ENCODE assay signal across 34 cellular contexts in genomic region chr3:170806141-170806540, GRCh38.
"Had no signal": no experiment of that assay in that cellular context is flagged by ENCODE, and none has a peak within 500 bp of the region (broad histone marks: within the 10 kb centered on the region; RNA-seq: fewer than 3 reads in every experiment).

No MANE protein-coding gene starts in this region.

- H3K9me3 ChIP-seq: adrenal gland, body of pancreas, esophagus muscularis mucosa had no signal

- H3K4me1 ChIP-seq: adrenal gland, body of pancreas had no signal

- H3K4me3 ChIP-seq: adrenal gland, body of pancreas, esophagus muscularis mucosa had no signal

- FAIRE-seq: colon, frontal cortex had no signal

- DNase-seq: activated B cell treated with CpG ODN at 0.5 μM for 24 hours; activated CD4-positive, alpha-beta memory T cell treated with anti-CD3 and anti-CD28 coated beads for 36 hours; activated CD4-positive, alpha-beta T cell treated with anti-CD3 and anti-CD28 coated beads for 48 hours; activated CD8-positive, alpha-beta memory T cell treated with anti-CD3 and anti-CD28 coated beads, Interleukin-2, amount 10 ng/mL, durations not matched to agents 7 days and 5 days; activated CD8-positive, alpha-beta memory T cell treated with anti-CD3 and anti-CD28 coated beads, Interleukin-2, amount 50 U/mL, for 4 hours; activated CD8-positive, alpha-beta T cell treated with anti-CD3 and anti-CD28 coated beads, Interleukin-2, amount 10 ng/mL, durations not matched to agents 7 days and 5 days; activated effector memory CD4-positive, alpha-beta T cell treated with anti-CD3 and anti-CD28 coated beads, Interleukin-2, amount 50 U/mL, for 16 hours; activated naive CD4-positive, alpha-beta T cell treated with anti-CD3 and anti-CD28 coated beads for 36 hours; activated naive CD8-positive, alpha-beta T cell treated with anti-CD3 and anti-CD28 coated beads for 36 hours; activated naive CD8-positive, alpha-beta T cell treated with anti-CD3 and anti-CD28 coated beads, Interleukin-2, amount 50 U/mL, for 24 hours; activated T-cell treated with anti-CD3 and anti-CD28 coated beads, Interleukin-2, amount 50 U/mL, for 1 hour; activated T-cell treated with anti-CD3 and anti-CD28 coated beads, Interleukin-2, amount 50 U/mL, for 48 hours; adrenal gland; amygdala; aorta; body of pancreas; caudate nucleus; cortex of kidney; dermis blood vessel endothelial cell; effector CD4-positive, alpha-beta T cell; effector memory CD8-positive, alpha-beta T cell; foreskin fibroblast; head of caudate nucleus; T-helper 17 cell; T1000; WERI-Rb-1 had no signal

- ATAC-seq: activated CD4-positive, CD25-positive, alpha-beta regulatory T cell treated with anti-CD3 and anti-CD28 coated beads, Interleukin-2, amount 50 U/mL, for 24 hours; activated CD8-positive, alpha-beta memory T cell treated with anti-CD3 and anti-CD28 coated beads, Interleukin-2, amount 10 ng/mL, durations not matched to agents 7 days and 5 days; activated CD8-positive, alpha-beta T cell treated with anti-CD3 and anti-CD28 coated beads, Interleukin-2, amount 10 ng/mL, durations not matched to agents 7 days and 5 days; activated naive CD8-positive, alpha-beta T cell treated with anti-CD3 and anti-CD28 coated beads, Interleukin-2, amount 50 U/mL, for 24 hours; body of pancreas; effector memory CD8-positive, alpha-beta T cell; T-helper 17 cell had no signal

- H3K27ac ChIP-seq: adrenal gland, body of pancreas, esophagus muscularis mucosa, WERI-Rb-1 had no signal

- H3K9me3 Mint-ChIP-seq: activated CD4-positive, alpha-beta memory T cell treated with anti-CD3 and anti-CD28 coated beads for 36 hours; activated naive CD4-positive, alpha-beta T cell treated with anti-CD3 and anti-CD28 coated beads for 36 hours; activated naive CD4-positive, alpha-beta T cell treated with anti-CD3 and anti-CD28 coated beads, Interleukin-2, amount 50 U/mL, for 24 hours; activated naive CD8-positive, alpha-beta T cell treated with anti-CD3 and anti-CD28 coated beads for 36 hours; activated naive CD8-positive, alpha-beta T cell treated with anti-CD3 and anti-CD28 coated beads, Interleukin-2, amount 50 U/mL, for 24 hours; activated T-helper 1 cell treated with anti-CD3 and anti-CD28 coated beads, Interleukin-12 subunit alpha, Interleukin-12 subunit beta, Interleukin-2, Interleukin-4 antibody, amounts not matched to agents 30 ng/mL and 10 ng/mL and 1 ng/mL, durations not matched to agents 14 hours and 24 hours and 36 hours; activated T-helper 2 cell treated with anti-CD3 and anti-CD28 coated beads, Interferon-gamma antibody, Interleukin-2, Interleukin-4, amounts not matched to agents 10 μg/mL and 5 μg/mL and 100 μg/mL, durations not matched to agents 14 hours and 24 hours and 36 hours; effector memory CD8-positive, alpha-beta T cell; T-helper 2 cell treated with Interferon-gamma antibody and Interleukin-4, amounts not matched to agents 5 μg/mL and 100 μg/mL, for 36 hours had no signal

- H3K36me3 Mint-ChIP-seq: activated CD4-positive, alpha-beta memory T cell treated with anti-CD3 and anti-CD28 coated beads for 36 hours; activated CD8-positive, alpha-beta memory T cell treated with anti-CD3 and anti-CD28 coated beads, Interleukin-2, amount 10 ng/mL, durations not matched to agents 7 days and 5 days; activated naive CD4-positive, alpha-beta T cell treated with anti-CD3 and anti-CD28 coated beads, Interleukin-2, amount 50 U/mL, for 24 hours; activated naive CD8-positive, alpha-beta T cell treated with anti-CD3 and anti-CD28 coated beads for 36 hours had no signal

- H3K36me3 ChIP-seq: adrenal gland, esophagus muscularis mucosa, WERI-Rb-1 had no signal

- H3K27me3 ChIP-seq: body of pancreas had no signal

- H3K27ac Mint-ChIP-seq: activated B cell treated with CpG ODN at 0.5 μM for 24 hours; activated CD4-positive, alpha-beta memory T cell treated with anti-CD3 and anti-CD28 coated beads for 36 hours; activated CD8-positive, alpha-beta memory T cell treated with anti-CD3 and anti-CD28 coated beads, Interleukin-2, amount 10 ng/mL, durations not matched to agents 7 days and 5 days; activated CD8-positive, alpha-beta T cell treated with anti-CD3 and anti-CD28 coated beads, Interleukin-2, amount 10 ng/mL, durations not matched to agents 7 days and 5 days; activated naive CD4-positive, alpha-beta T cell treated with anti-CD3 and anti-CD28 coated beads for 36 hours; activated naive CD4-positive, alpha-beta T cell treated with anti-CD3 and anti-CD28 coated beads, Interleukin-2, amount 50 U/mL, for 24 hours; activated naive CD8-positive, alpha-beta T cell treated with anti-CD3 and anti-CD28 coated beads for 36 hours; activated naive CD8-positive, alpha-beta T cell treated with anti-CD3 and anti-CD28 coated beads, Interleukin-2, amount 50 U/mL, for 24 hours; activated T-helper 1 cell treated with anti-CD3 and anti-CD28 coated beads, Interleukin-12 subunit alpha, Interleukin-12 subunit beta, Interleukin-2, Interleukin-4 antibody, amounts not matched to agents 30 ng/mL and 10 ng/mL and 1 ng/mL, durations not matched to agents 14 hours and 24 hours and 36 hours; activated T-helper 2 cell treated with anti-CD3 and anti-CD28 coated beads, Interferon-gamma antibody, Interleukin-2, Interleukin-4, amounts not matched to agents 10 μg/mL and 5 μg/mL and 100 μg/mL, durations not matched to agents 14 hours and 24 hours and 36 hours; effector memory CD8-positive, alpha-beta T cell; T-helper 17 cell; T-helper 2 cell treated with Interferon-gamma antibody and Interleukin-4, amounts not matched to agents 5 μg/mL and 100 μg/mL, for 36 hours had no signal

- H3K4me1 Mint-ChIP-seq: activated B cell treated with CpG ODN at 0.5 μM for 24 hours; activated CD8-positive, alpha-beta memory T cell treated with anti-CD3 and anti-CD28 coated beads, Interleukin-2, amount 10 ng/mL, durations not matched to agents 7 days and 5 days; activated naive CD4-positive, alpha-beta T cell treated with anti-CD3 and anti-CD28 coated beads, Interleukin-2, amount 50 U/mL, for 24 hours; activated naive CD8-positive, alpha-beta T cell treated with anti-CD3 and anti-CD28 coated beads for 36 hours had no signal

- H3K4me3 Mint-ChIP-seq: activated B cell treated with CpG ODN at 0.5 μM for 24 hours; activated CD4-positive, alpha-beta memory T cell treated with anti-CD3 and anti-CD28 coated beads for 36 hours; activated CD8-positive, alpha-beta memory T cell treated with anti-CD3 and anti-CD28 coated beads, Interleukin-2, amount 10 ng/mL, durations not matched to agents 7 days and 5 days; activated CD8-positive, alpha-beta T cell treated with anti-CD3 and anti-CD28 coated beads, Interleukin-2, amount 10 ng/mL, durations not matched to agents 7 days and 5 days; activated naive CD4-positive, alpha-beta T cell treated with anti-CD3 and anti-CD28 coated beads for 36 hours; activated naive CD4-positive, alpha-beta T cell treated with anti-CD3 and anti-CD28 coated beads, Interleukin-2, amount 50 U/mL, for 24 hours; activated naive CD8-positive, alpha-beta T cell treated with anti-CD3 and anti-CD28 coated beads for 36 hours; activated naive CD8-positive, alpha-beta T cell treated with anti-CD3 and anti-CD28 coated beads, Interleukin-2, amount 50 U/mL, for 24 hours; activated T-helper 1 cell treated with anti-CD3 and anti-CD28 coated beads, Interleukin-12 subunit alpha, Interleukin-12 subunit beta, Interleukin-2, Interleukin-4 antibody, amounts not matched to agents 30 ng/mL and 10 ng/mL and 1 ng/mL, durations not matched to agents 14 hours and 24 hours and 36 hours; effector memory CD8-positive, alpha-beta T cell; T-helper 17 cell; T-helper 2 cell treated with Interferon-gamma antibody and Interleukin-4, amounts not matched to agents 5 μg/mL and 100 μg/mL, for 36 hours had no signal
